ENCODE assay signal across 8 cellular contexts in genomic region chr19:40365613-40366401, GRCh38. TPM values are rescaled to one million over a fixed set of nuclear protein-coding genes. Genes with fewer than 3 reads are reported as not detected.
DNase-seq lines count a peak whose midpoint lies in the region; ATAC-seq lines count a peak whose summit lies in the region.

No MANE protein-coding gene starts in this region.

- H3K27ac Mint-ChIP-seq in stimulated activated naive B cell treated with anti-CD40 and anti-IgM and Interleukin-4, amounts not matched to agents 10 μg/mL and 1 μg/mL and 100 μg/mL, for 72 hours = no peak overlapping the region

- no peaks in the 10 kb centered on the region for H3K9me3 Mint-ChIP-seq in stimulated activated naive B cell treated with anti-CD40 and anti-IgM and Interleukin-4, amounts not matched to agents 10 μg/mL and 1 μg/mL and 100 μg/mL, for 72 hours

- peaks cover 10 to 16% of the 10 kb centered on the region in 2 donors for H3K4me1 Mint-ChIP-seq in stimulated activated naive B cell treated with anti-CD40 and anti-IgM and Interleukin-4, amounts not matched to agents 10 μg/mL and 1 μg/mL and 100 μg/mL, for 72 hours

- peaks cover 4 to 8% of the 10 kb centered on the region in 2 donors for H3K27me3 Mint-ChIP-seq in stimulated activated naive B cell treated with anti-CD40 and anti-IgM and Interleukin-4, amounts not matched to agents 10 μg/mL and 1 μg/mL and 100 μg/mL, for 72 hours

- H3K27ac ChIP-seq in Karpas-422 (ENCODE audit: low read length) = no peak overlapping the region

- H3K9me3 ChIP-seq in Karpas-422 (ENCODE audit: low read length) (no peaks in the 10 kb centered on the region), mucosa of stomach (ENCODE audit: control insufficient read depth, low read length) (no peaks in the 10 kb centered on the region)

- H2AFZ ChIP-seq in Karpas-422 (ENCODE audit: low read length) = peak overlapping the region; percentile 3; the same call in 1 of the 2 replicates

- 0 out of 2 replicates have a peak overlapping the region, but pooled peaks have one; percentile 53 for H3K9ac ChIP-seq in Karpas-422 (ENCODE audit: low read length)
- H3K9ac ChIP-seq in mucosa of stomach (ENCODE audit: low read length) = peak overlapping the region; percentile 39

- H3K4me2 ChIP-seq in Karpas-422 (ENCODE audit: low read depth, low read length, poor library complexity, severe bottlenecking) = peak overlapping the region; percentile 56

- peak; percentile 80 for ATAC-seq in esophagus mucosa
- peak; percentile 73 to 87 for ATAC-seq in stimulated activated naive B cell treated with anti-CD40 and anti-IgM and Interleukin-4, amounts not matched to agents 10 μg/mL and 1 μg/mL and 100 μg/mL, for 72 hours (replicated peaks)
- ATAC-seq in HG03097 (IDR thresholded peaks at IDR 0.05; ENCODE audit: low FRiP score, unreplicated experiment) = no peak
- ATAC-seq in GM18511 (IDR thresholded peaks at IDR 0.05; ENCODE audit: unreplicated experiment) = no peak

- H3K4me1 ChIP-seq in Karpas-422 (ENCODE audit: low read length) (peaks cover 14% of the 10 kb centered on the region), mucosa of stomach (ENCODE audit: control insufficient read depth, insufficient read depth, low read length) (peaks cover 10% of the 10 kb centered on the region)

- H3K36me3 Mint-ChIP-seq in stimulated activated naive B cell treated with anti-CD40 and anti-IgM and Interleukin-4, amounts not matched to agents 10 μg/mL and 1 μg/mL and 100 μg/mL, for 72 hours = peaks cover 30 to 34% of the 10 kb centered on the region in 2 donors

- no peaks in the 10 kb centered on the region for H3K79me2 ChIP-seq in Karpas-422 (ENCODE audit: low read length)

- no peaks in the 10 kb centered on the region for H3K9me2 ChIP-seq in Karpas-422 (replicated peaks; ENCODE audit: insufficient read depth, low read length)

- H3K4me3 Mint-ChIP-seq in stimulated activated naive B cell treated with anti-CD40 and anti-IgM and Interleukin-4, amounts not matched to agents 10 μg/mL and 1 μg/mL and 100 μg/mL, for 72 hours = peak overlapping the region; percentile 48 to 75

- no peaks in the 10 kb centered on the region for H4K20me1 ChIP-seq in Karpas-422 (ENCODE audit: insufficient read depth, low read depth, low read length)

- H3K27me3 ChIP-seq in Karpas-422 (ENCODE audit: low read length) (no peaks in the 10 kb centered on the region), mucosa of stomach (ENCODE audit: control insufficient read depth, insufficient read depth, low read length) (no peaks in the 10 kb centered on the region)

- H3K4me3 ChIP-seq in Karpas-422 (ENCODE audit: low read length) (peak overlapping the region; percentile 58; the same call in 1 of the 2 replicates), mucosa of stomach (ENCODE audit: low read length) (no peak overlapping the region)

- H3K36me3 ChIP-seq in Karpas-422 (ENCODE audit: insufficient read depth, low read length) = no peaks in the 10 kb centered on the region
- no peaks in the 10 kb centered on the region for H3K36me3 ChIP-seq in mucosa of stomach (ENCODE audit: control insufficient read depth, insufficient read depth, low read length)

- DNase-seq in CD1c-positive myeloid dendritic cell (ENCODE audit: extremely low spot score) (peak; percentile 88), Karpas-422 (peak; percentile 81)
- peak; percentile 32 to 43 (median 35) for DNase-seq in activated CD8-positive, alpha-beta memory T cell treated with anti-CD3 and anti-CD28 coated beads for 48 hours (ENCODE audit: low read depth in 2 of 3, low spot score in 2 of 3)
- DNase-seq in stimulated activated naive B cell treated with anti-CD40 and anti-IgM and Interleukin-4, amounts not matched to agents 10 μg/mL and 1 μg/mL and 100 μg/mL, for 72 hours = no peak

RNA-seq across cellular contexts. Expression of gene PLD3, which starts 17.3 kb away (rescaled TPM):
- total RNA-seq in Karpas-422 (2014; rRNA removed; shearing (Covaris generic); ENCODE audit: low replicate concordance) = 83.2 and 90.2 TPM in 2 replicates
- total RNA-seq in esophagus mucosa = 55.4 TPM

RNA-seq across cellular contexts. Expression of gene C19orf47, which starts 17.6 kb away (rescaled TPM):
- 11.7 and 14.5 TPM in 2 replicates for total RNA-seq in Karpas-422 (2014; rRNA removed; shearing (Covaris generic); ENCODE audit: low replicate concordance)
- total RNA-seq in esophagus mucosa = 13.4 TPM

RNA-seq across cellular contexts. Expression of gene HIPK4, which starts 24.2 kb away (rescaled TPM):
- not detected in 2 replicates for total RNA-seq in Karpas-422 (2014; rRNA removed; shearing (Covaris generic); ENCODE audit: low replicate concordance)
- not detected for total RNA-seq in esophagus mucosa

RNA-seq across cellular contexts. Expression of gene PRX, which starts 47.4 kb away (rescaled TPM):
- total RNA-seq in Karpas-422 (2014; rRNA removed; shearing (Covaris generic); ENCODE audit: low replicate concordance) = 0.56 and 0.61 TPM in 2 replicates
- total RNA-seq in esophagus mucosa = 0.80 TPM

RNA-seq across cellular contexts. Expression of gene SERTAD1, which starts 60.0 kb away (rescaled TPM):
- 4.8 and 8.4 TPM in 2 replicates for total RNA-seq in Karpas-422 (2014; rRNA removed; shearing (Covaris generic); ENCODE audit: low replicate concordance)
- total RNA-seq in esophagus mucosa = 14.7 TPM

Comparison
In these comparisons a context has a peak if more than half of its experiments do, and no peak if none do; other contexts are left out.
1. ATAC-seq: peak in esophagus mucosa (single experiment) and stimulated activated naive B cell treated with anti-CD40 and anti-IgM and Interleukin-4, amounts not matched to agents 10 μg/mL and 1 μg/mL and 100 μg/mL, for 72 hours (2 of 2); none in HG03097 (single experiment) and GM18511 (single experiment).